8 cellular contexts compared by ENCODE assay signal in the genomic region with DNA sequence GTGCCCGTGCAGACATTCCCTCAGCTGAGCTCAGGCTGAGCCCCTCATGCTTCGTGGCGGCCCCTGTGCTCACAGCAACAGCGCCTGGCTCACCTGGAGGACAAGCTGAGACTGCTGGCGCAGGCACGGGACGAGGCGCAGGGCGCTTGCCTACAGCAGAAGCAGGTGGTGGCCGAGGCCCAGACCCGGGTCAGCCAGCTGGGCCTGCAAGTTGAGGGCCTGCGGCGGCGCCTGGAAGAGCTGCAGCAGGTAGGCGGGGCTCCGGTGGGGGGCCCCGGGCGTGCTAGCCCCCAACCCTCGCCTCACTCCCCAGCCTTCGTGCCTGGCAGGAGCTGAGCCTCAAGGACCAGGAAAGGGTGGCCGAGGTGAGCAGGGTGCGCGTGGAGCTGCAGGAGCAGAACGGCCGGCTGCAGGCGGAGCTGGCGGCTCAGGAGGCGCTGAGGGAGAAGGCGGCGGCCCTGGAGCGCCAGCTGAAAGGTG. TPM values are rescaled to one million over a fixed set of nuclear protein-coding genes. Genes with fewer than 3 reads are reported as not detected.
DNase-seq lines count a peak whose midpoint lies in the region; ATAC-seq and TF ChIP-seq lines count a peak whose summit lies in the region.

No MANE protein-coding gene starts in this region.

- H3K36me3 Mint-ChIP-seq in activated T-helper 17 cell treated with anti-CD3 and anti-CD28 coated beads, Interleukin-2, amount 50 U/mL, for 72 hours (ENCODE audit: low read depth), result no peaks in the 10 kb centered on the region
- peaks cover 0 to under 1% of the 10 kb centered on the region in 2 donors for H3K36me3 Mint-ChIP-seq in naive B cell

- H3K9me3 ChIP-seq in upper lobe of left lung (no peaks in the 10 kb centered on the region), sigmoid colon (no peaks in the 10 kb centered on the region)

- DNase-seq in Right ventricle myocardium superior (no peak), cardiac septum (ENCODE audit: low spot score) (no peak), naive B cell (no peak), upper lobe of left lung (peak in 1 of 2 donors; percentile 83), sigmoid colon (no peak)

- no peaks in the 10 kb centered on the region for H3K9me3 Mint-ChIP-seq in activated T-helper 17 cell treated with anti-CD3 and anti-CD28 coated beads, Interleukin-2, amount 50 U/mL, for 72 hours
- H3K9me3 Mint-ChIP-seq in naive B cell, result no peaks in the 10 kb centered on the region

- peak overlapping the region in 2 of 4 donors; percentile 20 to 68 for H3K27ac ChIP-seq in upper lobe of left lung
- no peak overlapping the region for H3K27ac ChIP-seq in sigmoid colon

- H3K4me3 ChIP-seq in upper lobe of left lung (peak overlapping the region in 3 of 4 donors; percentile 54 to 61 (median 60)), sigmoid colon (peak overlapping the region in 2 of 4 donors; percentile 50 to 58)

- peaks cover 18 to 26% (median 21%) of the 10 kb centered on the region in 4 donors for H3K4me1 ChIP-seq in upper lobe of left lung
- peaks cover 0 to 25% (median 22%) of the 10 kb centered on the region in 4 donors for H3K4me1 ChIP-seq in sigmoid colon

- TF ChIP-seq POLR2A in upper lobe of left lung (IDR thresholded peaks at IDR 0.05) (no peak), sigmoid colon (IDR thresholded peaks at IDR 0.05) (no peak)

- H3K27me3 ChIP-seq in upper lobe of left lung (peaks cover 0 to 5% (median 1%) of the 10 kb centered on the region in 4 donors), sigmoid colon (peaks cover 6 to 21% (median 18%) of the 10 kb centered on the region in 3 donors)

- H3K27me3 Mint-ChIP-seq in activated T-helper 17 cell treated with anti-CD3 and anti-CD28 coated beads, Interleukin-2, amount 50 U/mL, for 72 hours, result no peaks in the 10 kb centered on the region
- H3K27me3 Mint-ChIP-seq in naive B cell, result peaks cover 0 to 27% (median 7%) of the 10 kb centered on the region in 3 donors

- no peak for TF ChIP-seq EP300 in upper lobe of left lung (IDR thresholded peaks at IDR 0.05)
- no peak for TF ChIP-seq EP300 in sigmoid colon (IDR thresholded peaks at IDR 0.05)

- 57 to 68% methylated on average over 10 to 26 of the region's 31 CpGs for WGBS in upper lobe of left lung, 2 donors
- 63 to 71% methylated on average over 31 of the region's 31 CpGs for WGBS in sigmoid colon, 2 donors

- intact Hi-C loops in Right ventricle myocardium superior (cut with DNase I), result loop anchor here (2.0 kb wide), 1 partner anchor 125 kb away; no protein-coding TSS in a partner anchor
- intact Hi-C loops in cardiac septum (cut with DNase I), result loop anchor here (1.0 kb wide), 1 partner anchor 124 kb away; no protein-coding TSS in a partner anchor
- intact Hi-C loops in sigmoid colon (cut with DNase I), result loop anchor here (1.0 kb wide), 1 partner anchor 124 kb away; no protein-coding TSS in a partner anchor

- H3K36me3 ChIP-seq in upper lobe of left lung (peaks cover 0 to 9% (median under 1%) of the 10 kb centered on the region in 4 donors), sigmoid colon (no peaks in the 10 kb centered on the region)

- H3K4me3 Mint-ChIP-seq in activated T-helper 17 cell treated with anti-CD3 and anti-CD28 coated beads, Interleukin-2, amount 50 U/mL, for 72 hours, result peak overlapping the region; percentile 73
- peak overlapping the region in 5 of 8 donors; percentile 74 to 92 (median 86) for H3K4me3 Mint-ChIP-seq in naive B cell

- TF ChIP-seq CTCF in upper lobe of left lung (IDR thresholded peaks at IDR 0.05) (no peak), sigmoid colon (IDR thresholded peaks at IDR 0.05) (no peak)

- no peak overlapping the region for H3K27ac Mint-ChIP-seq in activated T-helper 17 cell treated with anti-CD3 and anti-CD28 coated beads, Interleukin-2, amount 50 U/mL, for 72 hours
- H3K27ac Mint-ChIP-seq in naive B cell, result peak overlapping the region in 1 of 6 donors; percentile 79

- peaks cover 4% of the 10 kb centered on the region for H3K4me1 Mint-ChIP-seq in activated T-helper 17 cell treated with anti-CD3 and anti-CD28 coated beads, Interleukin-2, amount 50 U/mL, for 72 hours
- peaks cover 5 to 10% (median 6%) of the 10 kb centered on the region in 3 donors for H3K4me1 Mint-ChIP-seq in naive B cell

- ATAC-seq in Right ventricle myocardium superior (ENCODE audit: poor library complexity) (peak; percentile 1), naive B cell (ENCODE audit: low read depth in 2 of 2) (no peak), upper lobe of left lung (ENCODE audit: low FRiP score in 2 of 2) (no peak), HG02970 (IDR thresholded peaks at IDR 0.05; ENCODE audit: low FRiP score, unreplicated experiment) (no peak), GM18861 (IDR thresholded peaks at IDR 0.05; ENCODE audit: unreplicated experiment) (no peak)
- peak; percentile 1 for ATAC-seq in activated T-helper 17 cell treated with anti-CD3 and anti-CD28 coated beads, Interleukin-2, amount 50 U/mL, for 72 hours (replicated peaks)

RNA-seq across cellular contexts. Expression of a gene that starts 1.4 kb away (rescaled TPM):
- total RNA-seq in Right ventricle myocardium superior (0.97 TPM), cardiac septum (0.65 TPM), upper lobe of left lung (10 to 100 TPM in 2 of 6 donors, 1 to 10 TPM in 4; 3.0 to 12.6 (median 7.1) TPM), sigmoid colon (1 to 10 TPM in 3 of 4 donors, under 1 TPM in 1; 0.99 to 6.1 (median 2.8) TPM)
- total RNA-seq in activated T-helper 17 cell treated with anti-CD3 and anti-CD28 coated beads, Interleukin-2, amount 50 U/mL, for 72 hours, result 1 to 10 TPM; 6.6 to 7.7 TPM
- polyA plus RNA-seq in naive B cell (ENCODE audit: low read depth in 6 of 6) (not detected), sigmoid colon (10 to 100 TPM in 1 of 3 donors, 1 to 10 TPM in 1, under 1 TPM in 1; 0.60 to 11.8 (median 2.8) TPM)

RNA-seq across cellular contexts. Expression of a gene that starts 6.9 kb away (rescaled TPM):
- total RNA-seq in Right ventricle myocardium superior (4.7 TPM), cardiac septum (3.3 TPM), upper lobe of left lung (10 to 100 TPM; 14.0 to 57.6 (median 20.4) TPM), sigmoid colon (1 to 10 TPM; 5.3 to 8.8 (median 6.9) TPM)
- 10 to 100 TPM; 14.0 to 23.9 TPM for total RNA-seq in activated T-helper 17 cell treated with anti-CD3 and anti-CD28 coated beads, Interleukin-2, amount 50 U/mL, for 72 hours
- polyA plus RNA-seq in naive B cell (ENCODE audit: low read depth in 6 of 6) (1 to 10 TPM; 1.3 to 4.6 (median 2.6) TPM), sigmoid colon (10 to 100 TPM in 1 of 3 donors, 1 to 10 TPM in 2; 6.6 to 28.6 (median 6.7) TPM)

RNA-seq across cellular contexts. Expression of a gene that starts 7.4 kb away (rescaled TPM):
- total RNA-seq in Right ventricle myocardium superior (27.8 TPM), cardiac septum (22.8 TPM), upper lobe of left lung (10 to 100 TPM; 24.1 to 60.5 (median 47.8) TPM), sigmoid colon (100 to 1,000 TPM in 3 of 4 donors, 10 to 100 TPM in 1; 78.4 to 164 (median 124) TPM)
- total RNA-seq in activated T-helper 17 cell treated with anti-CD3 and anti-CD28 coated beads, Interleukin-2, amount 50 U/mL, for 72 hours, result 100 to 1,000 TPM in 1 of 2 donors, 10 to 100 TPM in 1; 66.1 to 102 TPM
- polyA plus RNA-seq in naive B cell (ENCODE audit: low read depth in 6 of 6) (10 to 100 TPM; 52.6 to 77.6 (median 58.3) TPM), sigmoid colon (100 to 1,000 TPM; 249 to 273 (median 258) TPM)

RNA-seq across cellular contexts. Expression of a gene that starts 7.5 kb away (rescaled TPM):
- total RNA-seq in Right ventricle myocardium superior (178 TPM), cardiac septum (144 TPM), upper lobe of left lung (100 to 1,000 TPM; 122 to 358 (median 211) TPM), sigmoid colon (10 to 100 TPM; 44.3 to 94.8 (median 86.3) TPM)
- total RNA-seq in activated T-helper 17 cell treated with anti-CD3 and anti-CD28 coated beads, Interleukin-2, amount 50 U/mL, for 72 hours, result 10 to 100 TPM; 63.1 to 91.0 TPM
- polyA plus RNA-seq in naive B cell (ENCODE audit: low read depth in 6 of 6) (100 to 1,000 TPM in 2 of 6 donors, 10 to 100 TPM in 4; 74.0 to 199 (median 98.1) TPM), sigmoid colon (100 to 1,000 TPM; 130 to 163 (median 147) TPM)

RNA-seq across cellular contexts. Expression of a gene that starts 21.6 kb away (rescaled TPM):
- 20.5 TPM for total RNA-seq in Right ventricle myocardium superior
- total RNA-seq in cardiac septum, result 21.0 TPM
- total RNA-seq in activated T-helper 17 cell treated with anti-CD3 and anti-CD28 coated beads, Interleukin-2, amount 50 U/mL, for 72 hours, result 10 to 100 TPM; 21.1 to 25.2 TPM
- polyA plus RNA-seq in naive B cell (ENCODE audit: low read depth in 6 of 6), result 1 to 10 TPM; 2.6 to 7.6 (median 4.8) TPM
- total RNA-seq in upper lobe of left lung, result 100 to 1,000 TPM in 1 of 6 donors, 10 to 100 TPM in 5; 25.0 to 101 (median 37.5) TPM
- total RNA-seq in sigmoid colon, result 10 to 100 TPM; 31.7 to 37.4 (median 33.7) TPM
- polyA plus RNA-seq in sigmoid colon, result 10 to 100 TPM; 13.6 to 38.6 (median 23.4) TPM

Comparison
In these comparisons a context has a peak if more than half of its experiments do, and no peak if none do; other contexts are left out.
1. ATAC-seq: peak in Right ventricle myocardium superior (single experiment) and activated T-helper 17 cell treated with anti-CD3 and anti-CD28 coated beads, Interleukin-2, amount 50 U/mL, for 72 hours (single experiment); none in naive B cell (0 of 2), upper lobe of left lung (0 of 2), HG02970 (single experiment) and GM18861 (single experiment).